Comparison of ENCODE assay signal across 8 cellular contexts in genomic region chr12:51846911-51847829, GRCh38. TPM values are rescaled to one million over a fixed set of nuclear protein-coding genes. Genes with fewer than 3 reads are reported as not detected.
DNase-seq lines count a peak whose midpoint lies in the region; ATAC-seq, FAIRE-seq and TF ChIP-seq lines count a peak whose summit lies in the region.

No MANE protein-coding gene starts in this region.

- no peak for TF ChIP-seq CTCF in CD8-positive, alpha-beta T cell (IDR thresholded peaks at IDR 0.05)
- no peak for TF ChIP-seq CTCF in K562 (IDR thresholded peaks at IDR 0.05 in 2 of 3, conservative IDR thresholded peaks at IDR 0.05 in 1 of 3; ENCODE audit: insufficient read depth in 2 of 3, low read depth in 1 of 3, low read length in 3 of 3)

- H3K27ac ChIP-seq in CD8-positive, alpha-beta T cell (ENCODE audit: low read depth, low read length): no peak overlapping the region
- H3K27ac ChIP-seq in K562 (ENCODE audit: extremely low read depth, low read depth, low read length): no peak overlapping the region

- intact Hi-C loops in CD8-positive, alpha-beta T cell (cut with DNase I, micrococcal nuclease): no loop called here
- intact Hi-C loops in K562 (cut with micrococcal nuclease): no loop called here

- peaks cover 45% of the 10 kb centered on the region for H3K27me3 Mint-ChIP-seq in CD8-positive, alpha-beta T cell (ENCODE audit: low read depth)

- no peaks in the 10 kb centered on the region for H3K36me3 ChIP-seq in CD8-positive, alpha-beta T cell (ENCODE audit: insufficient read depth, low read length)
- H3K36me3 ChIP-seq in K562 (ENCODE audit: control insufficient read depth, insufficient read depth, low read length): no peaks in the 10 kb centered on the region

- H3K4me3 ChIP-seq in CD8-positive, alpha-beta T cell (ENCODE audit: low read depth, low read length): peak overlapping the region; percentile 50
- H3K4me3 ChIP-seq in K562: no peak overlapping the region

- H4K20me1 ChIP-seq in K562 (replicated peaks; ENCODE audit: control insufficient read depth, insufficient read depth, low read length): peaks cover 14% of the 10 kb centered on the region; the same call in 1 of the 2 replicates

- no peak overlapping the region for H3K9ac ChIP-seq in K562 (ENCODE audit: insufficient read depth in 1 of 2, low read depth in 2 of 2, low read length in 2 of 2)

- DNase-seq in CD8-positive, alpha-beta T cell: peak; percentile 8 to 72 (median 46)
- DNase-seq in RPMI8226: peak; percentile 15
- DNase-seq in K562 (ENCODE audit: extremely low read depth in 1 of 4, low spot score in 3 of 4): peak in 2 of 4 experiments; percentile 46 to 47
- peak; percentile 86 for DNase-seq in left kidney (ENCODE audit: low read depth, low spot score)
- DNase-seq in stimulated activated CD4-positive, alpha-beta T cell treated with anti-CD3 and anti-CD28 coated beads, Interleukin-4, amount 100 ng/mL, for 24 hours: peak; percentile 40
- no peak for DNase-seq in NCI-H1694 treated with DMSO at 0.1 percent for 48 hours (lab: John Stamatoyannopoulos, UW)
- no peak for DNase-seq in DMS153 (lab: John Stamatoyannopoulos, UW)

- no peaks in the 10 kb centered on the region for H3K9me3 ChIP-seq in CD8-positive, alpha-beta T cell (ENCODE audit: low read length)
- no peaks in the 10 kb centered on the region for H3K9me3 ChIP-seq in K562 (replicated peaks; ENCODE audit: control insufficient read depth, insufficient read depth, low read depth, low read length)

- BruUV-seq in K562 (replicated peaks; lab: Mats Ljungman, UMichigan): no TSS peak

- 32% methylated on average over 43 of the region's 66 CpGs for WGBS in K562 (ENCODE audit: insufficient coverage, low coverage, missing lambda C conversion rate)

- no peak overlapping the region for H3K4me2 ChIP-seq in K562 (ENCODE audit: insufficient read depth, low read length)

- no peak overlapping the region for H2AFZ ChIP-seq in K562 (ENCODE audit: low read depth, low read length)

- no peaks in the 10 kb centered on the region for H3K36me3 Mint-ChIP-seq in CD8-positive, alpha-beta T cell

- no peak overlapping the region for H3K27ac Mint-ChIP-seq in CD8-positive, alpha-beta T cell

- no peaks in the 10 kb centered on the region for H3K9me1 ChIP-seq in K562 (ENCODE audit: control insufficient read depth, insufficient read depth, low read length)

- peaks cover 29% of the 10 kb centered on the region for H3K27me3 ChIP-seq in CD8-positive, alpha-beta T cell (ENCODE audit: insufficient read depth, low read length)
- peaks cover 31 to 74% of the 10 kb centered on the region in 2 experiments; a peak in 4 of 5 replicates for H3K27me3 ChIP-seq in K562 (ENCODE audit: control insufficient read depth in 2 of 2, insufficient read depth in 2 of 2, low read length in 2 of 2)

- in situ Hi-C loops in K562 (cut with MboI): no loop called here

- no peak for FAIRE-seq in K562 (lab: Jason Lieb, UNC)

- no peaks in the 10 kb centered on the region for H3K9me3 Mint-ChIP-seq in CD8-positive, alpha-beta T cell

- peaks cover 20% of the 10 kb centered on the region for H3K4me1 ChIP-seq in CD8-positive, alpha-beta T cell (ENCODE audit: insufficient read depth, low read length)
- H3K4me1 ChIP-seq in K562 (replicated peaks in 1 of 2; ENCODE audit: control insufficient read depth in 2 of 2, insufficient read depth in 2 of 2, low read length in 2 of 2): peaks cover 0 to 21% of the 10 kb centered on the region in 2 experiments; a peak in 3 of 5 replicates

- CTCF ChIA-PET in CD8-positive, alpha-beta T cell (lab: Charles Lee): no interaction called here
- CTCF ChIA-PET in K562 (lab: Yijun Ruan, JAX; ENCODE audit: low intra/inter-chr PET ratio): no interaction called here

- TF ChIP-seq RAD21 in K562 (CRISPR knock-in tag; conservative IDR thresholded peaks at IDR 0.05 in 1 of 2, IDR thresholded peaks at IDR 0.05 in 1 of 2): no peak

- H3K79me2 ChIP-seq in K562 (ENCODE audit: control insufficient read depth, insufficient read depth, low read length): no peaks in the 10 kb centered on the region

- no peak for TF ChIP-seq EP300 in K562 (IDR thresholded peaks at IDR 0.05; ENCODE audit: low read length)

- TF ChIP-seq POLR2A in K562 (conservative IDR thresholded peaks at IDR 0.05): no peak

- peak overlapping the region; percentile 80 for H3K4me3 Mint-ChIP-seq in CD8-positive, alpha-beta T cell

- POLR2A ChIA-PET in CD8-positive, alpha-beta T cell (lab: Charles Lee): no interaction called here
- POLR2A ChIA-PET in K562 (lab: Yijun Ruan, JAX): no interaction called here

- ATAC-seq in CD8-positive, alpha-beta T cell: peak; percentile 54
- no peak for ATAC-seq in K562
- no peak for ATAC-seq in GM19035 (IDR thresholded peaks at IDR 0.05; ENCODE audit: unreplicated experiment)

- H3K4me1 Mint-ChIP-seq in CD8-positive, alpha-beta T cell (ENCODE audit: low read depth): peaks cover 18% of the 10 kb centered on the region

TF ChIP-seq in K562, 482 proteins besides CTCF, POLR2A, EP300 and RAD21:
- TF ChIP-seq TAF15 (IDR thresholded peaks at IDR 0.05; ENCODE audit: low read depth, low read length) (no peak), HEY1 (CRISPR knock-in tag; IDR thresholded peaks at IDR 0.05; ENCODE audit: borderline replicate concordance) (no peak), PCBP1 (IDR thresholded peaks at IDR 0.05; ENCODE audit: low read depth, low read length, poor library complexity, severe bottlenecking) (peak; percentile 17)

RNA-seq across cellular contexts. Expression of gene FIGNL2, which starts 1.3 kb away (rescaled TPM):
- 1 to 10 TPM; 1.5 to 1.9 TPM for total RNA-seq in CD8-positive, alpha-beta T cell
- 0.07 TPM in 1 of 2 replicates, not detected in the other for total RNA-seq in K562 (2011; cell fraction: chromatin; rRNA removed; ENCODE audit: low replicate concordance)
- total RNA-seq in K562 (2011; cell fraction: nucleolus; rRNA removed): 0.17 TPM in 1 of 2 replicates, not detected in the other
- total RNA-seq in K562 (2011; cell fraction: nucleoplasm; rRNA removed): not detected in 2 replicates
- total RNA-seq in K562 (2014; rRNA removed) (not detected in 2 replicates), K562 (2014; rRNA removed; fragmentation: Illumina TruSeq; extraction: Trizol) (not detected in 2 replicates), K562 (2015; rRNA removed; fragmentation: Illumina TruSeq; extraction: Trizol) (not detected in 2 replicates), K562 (2021) (not detected in 2 replicates)
- polyA plus RNA-seq in K562 (2011; rRNA removed) (0.01 TPM in 1 of 2 replicates, not detected in the other), K562 (2014; fragmentation: Illumina TruSeq; extraction: Trizol) (not detected in 2 replicates), K562 (2014; fragmentation: Nextera tagmentation; extraction: Ambion mirVana) (not detected), K562 (2014; rRNA removed) (not detected in 2 replicates)
- polyA plus RNA-seq in K562 (2011; cell fraction: cytosol; rRNA removed): 0.01 TPM in 1 of 2 replicates, not detected in the other
- polyA plus RNA-seq in K562 (2011; cell fraction: nucleus; rRNA removed): 0.04 TPM in 1 of 2 replicates, not detected in the other
- polyA plus RNA-seq in K562 (2012): not detected in 2 replicates
- polyA minus RNA-seq in K562 (2011; rRNA and poly(A)+ RNA removed): not detected in 2 replicates
- not detected in 2 replicates for polyA minus RNA-seq in K562 (2011; cell fraction: cytosol; rRNA and poly(A)+ RNA removed)
- polyA minus RNA-seq in K562 (2011; cell fraction: nucleus; rRNA and poly(A)+ RNA removed): not detected in 2 replicates

RNA-seq across cellular contexts. Expression of gene ANKRD33, which starts 40.7 kb away (rescaled TPM):
- not detected for total RNA-seq in CD8-positive, alpha-beta T cell
- total RNA-seq in K562 (2011; cell fraction: chromatin; rRNA removed; ENCODE audit: low replicate concordance): 0.21 and 0.51 TPM in 2 replicates
- 0.39 and 0.50 TPM in 2 replicates for total RNA-seq in K562 (2011; cell fraction: nucleolus; rRNA removed)
- 0.31 and 0.37 TPM in 2 replicates for total RNA-seq in K562 (2011; cell fraction: nucleoplasm; rRNA removed)
- total RNA-seq in K562 (2014; rRNA removed): not detected in 2 replicates
- total RNA-seq in K562 (2014; rRNA removed; fragmentation: Illumina TruSeq; extraction: Trizol): 0.07 and 0.10 TPM in 2 replicates
- total RNA-seq in K562 (2015; rRNA removed; fragmentation: Illumina TruSeq; extraction: Trizol): 0.11 and 0.23 TPM in 2 replicates
- 0.20 TPM in 1 of 2 replicates, not detected in the other for total RNA-seq in K562 (2021)
- polyA plus RNA-seq in K562 (2011; rRNA removed): 0.06 and 0.08 TPM in 2 replicates
- polyA plus RNA-seq in K562 (2011; cell fraction: cytosol; rRNA removed): 0.04 TPM in 1 of 2 replicates, not detected in the other
- 0.18 and 0.47 TPM in 2 replicates for polyA plus RNA-seq in K562 (2011; cell fraction: nucleus; rRNA removed)
- 0.17 and 3.1 TPM in 2 replicates for polyA plus RNA-seq in K562 (2012)
- polyA plus RNA-seq in K562 (2014; fragmentation: Illumina TruSeq; extraction: Trizol): 0.04 TPM in 1 of 2 replicates, not detected in the other
- not detected for polyA plus RNA-seq in K562 (2014; fragmentation: Nextera tagmentation; extraction: Ambion mirVana)
- polyA plus RNA-seq in K562 (2014; rRNA removed): 0.11 TPM in 1 of 2 replicates, not detected in the other
- polyA minus RNA-seq in K562 (2011; rRNA and poly(A)+ RNA removed): not detected in 2 replicates
- polyA minus RNA-seq in K562 (2011; cell fraction: cytosol; rRNA and poly(A)+ RNA removed): not detected in 2 replicates
- polyA minus RNA-seq in K562 (2011; cell fraction: nucleus; rRNA and poly(A)+ RNA removed): 0.27 and 0.44 TPM in 2 replicates

Comparison
In these comparisons a context has a peak if more than half of its experiments do, and no peak if none do; other contexts are left out.
1. DNase-seq: peak in CD8-positive, alpha-beta T cell (7 of 7), RPMI8226 (single experiment), left kidney (single experiment) and stimulated activated CD4-positive, alpha-beta T cell treated with anti-CD3 and anti-CD28 coated beads, Interleukin-4, amount 100 ng/mL, for 24 hours (single experiment); none in NCI-H1694 treated with DMSO at 0.1 percent for 48 hours (single experiment) and DMS153 (single experiment).